1 cellular context compared by ENCODE assay signal in the genomic region with DNA sequence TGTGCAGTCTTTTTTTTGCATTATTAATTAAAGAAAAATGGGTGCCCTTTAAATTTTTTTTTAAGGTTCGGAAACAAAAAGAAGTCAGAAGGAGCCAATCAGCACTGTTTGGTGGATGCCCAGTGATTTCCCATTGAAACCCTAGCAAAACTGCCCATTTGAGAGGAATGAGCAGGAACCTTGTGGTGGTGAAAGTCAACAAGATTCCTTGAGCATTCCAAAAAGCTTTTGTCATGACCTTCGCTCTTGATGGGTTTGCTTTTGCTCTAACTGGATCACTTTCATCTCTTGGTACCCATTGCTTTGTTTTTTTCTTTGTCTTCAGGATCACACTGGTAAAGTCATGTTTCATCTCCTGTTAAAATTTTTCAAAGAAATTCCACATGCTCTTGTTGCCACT.
TF ChIP-seq lines count a peak whose summit lies in the region.

No MANE protein-coding gene starts in this region.

TF ChIP-seq in HepG2, 621 proteins besides CTCF, POLR2A, EP300 and RAD21 (continued from another document and continues in another):
- TF ChIP-seq, protein P1, sequence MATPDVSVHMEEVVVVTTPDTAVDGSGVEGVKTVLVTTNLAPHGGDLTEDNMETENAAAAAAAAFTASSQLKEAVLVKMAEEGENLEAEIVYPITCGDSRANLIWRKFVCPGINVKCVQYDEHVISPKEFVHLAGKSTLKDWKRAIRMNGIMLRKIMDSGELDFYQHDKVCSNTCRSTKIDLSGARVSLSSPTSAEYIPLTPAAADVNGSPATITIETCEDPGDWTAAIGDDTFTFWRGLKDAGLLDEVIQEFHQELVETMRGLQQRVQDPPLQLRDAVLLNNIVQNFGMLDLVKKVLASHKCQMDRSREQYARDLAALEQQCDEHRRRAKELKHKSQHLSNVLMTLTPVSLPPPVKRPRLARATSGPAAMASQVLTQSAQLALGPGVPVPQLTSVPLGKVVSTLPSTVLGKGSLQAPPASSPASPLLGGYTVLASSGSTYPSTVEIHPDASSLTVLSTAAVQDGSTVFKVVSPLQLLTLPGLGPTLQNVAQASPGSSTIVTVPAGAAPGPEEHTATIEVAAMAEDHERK (CRISPR knock-in tag; IDR thresholded peaks at IDR 0.05; ENCODE audit: low read depth): no peak
- TF ChIP-seq ZNF331 (CRISPR knock-in tag; IDR thresholded peaks at IDR 0.05): peak; percentile 53; the same call in 1 of the 2 replicates
- TF ChIP-seq, protein P2, sequence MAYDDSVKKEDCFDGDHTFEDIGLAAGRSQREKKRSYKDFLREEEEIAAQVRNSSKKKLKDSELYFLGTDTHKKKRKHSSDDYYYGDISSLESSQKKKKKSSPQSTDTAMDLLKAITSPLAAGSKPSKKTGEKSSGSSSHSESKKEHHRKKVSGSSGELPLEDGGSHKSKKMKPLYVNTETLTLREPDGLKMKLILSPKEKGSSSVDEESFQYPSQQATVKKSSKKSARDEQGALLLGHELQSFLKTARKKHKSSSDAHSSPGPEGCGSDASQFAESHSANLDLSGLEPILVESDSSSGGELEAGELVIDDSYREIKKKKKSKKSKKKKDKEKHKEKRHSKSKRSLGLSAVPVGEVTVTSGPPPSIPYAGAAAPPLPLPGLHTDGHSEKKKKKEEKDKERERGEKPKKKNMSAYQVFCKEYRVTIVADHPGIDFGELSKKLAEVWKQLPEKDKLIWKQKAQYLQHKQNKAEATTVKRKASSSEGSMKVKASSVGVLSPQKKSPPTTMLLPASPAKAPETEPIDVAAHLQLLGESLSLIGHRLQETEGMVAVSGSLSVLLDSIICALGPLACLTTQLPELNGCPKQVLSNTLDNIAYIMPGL (CRISPR knock-in tag; IDR thresholded peaks at IDR 0.05; ENCODE audit: borderline replicate concordance in 1 of 2, low read depth in 1 of 2): no peak
- TF ChIP-seq RXRB (CRISPR knock-in tag; IDR thresholded peaks at IDR 0.05; ENCODE audit: borderline replicate concordance): peak; percentile 47; the same call in 1 of the 2 replicates
- no peak for TF ChIP-seq ZNF232 (CRISPR knock-in tag; IDR thresholded peaks at IDR 0.05; ENCODE audit: borderline replicate concordance)
- TF ChIP-seq ZSCAN29 (CRISPR knock-in tag; conservative IDR thresholded peaks at IDR 0.05): no peak
- TF ChIP-seq HNF4G (IDR thresholded peaks at IDR 0.05; ENCODE audit: borderline replicate concordance, low read depth, low read length): peak; percentile 59; the same call in 1 of the 2 replicates
- no peak for TF ChIP-seq HNF4G (CRISPR knock-in tag; IDR thresholded peaks at IDR 0.05; ENCODE audit: borderline replicate concordance, low read depth)
- no peak for TF ChIP-seq CREB1 (IDR thresholded peaks at IDR 0.05)
- TF ChIP-seq CREB1 (CRISPR knock-in tag; IDR thresholded peaks at IDR 0.05): no peak
- TF ChIP-seq, protein P3, sequence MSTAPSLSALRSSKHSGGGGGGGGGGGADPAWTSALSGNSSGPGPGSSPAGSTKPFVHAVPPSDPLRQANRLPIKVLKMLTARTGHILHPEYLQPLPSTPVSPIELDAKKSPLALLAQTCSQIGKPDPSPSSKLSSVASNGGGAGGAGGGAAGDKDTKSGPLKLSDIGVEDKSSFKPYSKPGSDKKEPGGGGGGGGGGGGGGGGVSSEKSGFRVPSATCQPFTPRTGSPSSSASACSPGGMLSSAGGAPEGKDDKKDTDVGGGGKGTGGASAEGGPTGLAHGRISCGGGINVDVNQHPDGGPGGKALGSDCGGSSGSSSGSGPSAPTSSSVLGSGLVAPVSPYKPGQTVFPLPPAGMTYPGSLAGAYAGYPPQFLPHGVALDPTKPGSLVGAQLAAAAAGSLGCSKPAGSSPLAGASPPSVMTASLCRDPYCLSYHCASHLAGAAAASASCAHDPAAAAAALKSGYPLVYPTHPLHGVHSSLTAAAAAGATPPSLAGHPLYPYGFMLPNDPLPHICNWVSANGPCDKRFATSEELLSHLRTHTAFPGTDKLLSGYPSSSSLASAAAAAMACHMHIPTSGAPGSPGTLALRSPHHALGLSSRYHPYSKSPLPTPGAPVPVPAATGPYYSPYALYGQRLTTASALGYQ (CRISPR knock-in tag; IDR thresholded peaks at IDR 0.05): peak; percentile 33; the same call in 1 of the 2 replicates
- TF ChIP-seq ZSCAN12 (CRISPR knock-in tag; IDR thresholded peaks at IDR 0.05): no peak
- no peak for TF ChIP-seq ZNF761 (CRISPR knock-in tag; conservative IDR thresholded peaks at IDR 0.05)
- TF ChIP-seq MED1 (CRISPR knock-in tag; IDR thresholded peaks at IDR 0.05): peak; percentile 60
- TF ChIP-seq ZNF598 (CRISPR knock-in tag; IDR thresholded peaks at IDR 0.05; ENCODE audit: borderline replicate concordance): no peak
- no peak for TF ChIP-seq MTF1 (CRISPR knock-in tag; IDR thresholded peaks at IDR 0.05)
- TF ChIP-seq ZNF782 (CRISPR knock-in tag; IDR thresholded peaks at IDR 0.05; ENCODE audit: borderline replicate concordance): no peak
- no peak for TF ChIP-seq ZNF670 (CRISPR knock-in tag; IDR thresholded peaks at IDR 0.05; ENCODE audit: borderline replicate concordance)
- TF ChIP-seq, protein P4, sequence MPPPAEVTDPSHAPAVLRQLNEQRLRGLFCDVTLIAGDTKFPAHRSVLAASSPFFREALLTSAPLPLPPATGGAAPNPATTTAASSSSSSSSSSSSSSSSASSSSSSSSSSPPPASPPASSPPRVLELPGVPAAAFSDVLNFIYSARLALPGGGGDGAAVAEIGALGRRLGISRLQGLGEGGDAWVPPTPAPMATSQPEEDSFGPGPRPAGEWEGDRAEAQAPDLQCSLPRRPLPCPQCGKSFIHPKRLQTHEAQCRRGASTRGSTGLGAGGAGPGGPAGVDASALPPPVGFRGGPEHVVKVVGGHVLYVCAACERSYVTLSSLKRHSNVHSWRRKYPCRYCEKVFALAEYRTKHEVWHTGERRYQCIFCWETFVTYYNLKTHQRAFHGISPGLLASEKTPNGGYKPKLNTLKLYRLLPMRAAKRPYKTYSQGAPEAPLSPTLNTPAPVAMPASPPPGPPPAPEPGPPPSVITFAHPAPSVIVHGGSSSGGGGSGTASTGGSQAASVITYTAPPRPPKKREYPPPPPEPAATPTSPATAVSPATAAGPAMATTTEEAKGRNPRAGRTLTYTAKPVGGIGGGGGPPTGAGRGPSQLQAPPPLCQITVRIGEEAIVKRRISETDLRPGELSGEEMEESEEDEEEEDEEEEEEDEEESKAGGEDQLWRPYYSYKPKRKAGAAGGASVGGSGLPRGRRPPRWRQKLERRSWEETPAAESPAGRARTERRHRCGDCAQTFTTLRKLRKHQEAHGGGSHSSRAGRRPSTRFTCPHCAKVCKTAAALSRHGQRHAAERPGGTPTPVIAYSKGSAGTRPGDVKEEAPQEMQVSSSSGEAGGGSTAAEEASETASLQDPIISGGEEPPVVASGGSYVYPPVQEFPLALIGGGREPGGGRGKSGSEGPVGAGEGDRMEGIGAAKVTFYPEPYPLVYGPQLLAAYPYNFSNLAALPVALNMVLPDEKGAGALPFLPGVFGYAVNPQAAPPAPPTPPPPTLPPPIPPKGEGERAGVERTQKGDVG (CRISPR knock-in tag; IDR thresholded peaks at IDR 0.05; ENCODE audit: borderline replicate concordance): no peak
- TF ChIP-seq ZNF496 (CRISPR knock-in tag; IDR thresholded peaks at IDR 0.05; ENCODE audit: insufficient replicate concordance): no peak
- TF ChIP-seq ZC3H13 (CRISPR knock-in tag; IDR thresholded peaks at IDR 0.05): no peak
- no peak for TF ChIP-seq NONO (IDR thresholded peaks at IDR 0.05)
- no peak for TF ChIP-seq NONO (CRISPR knock-in tag; conservative IDR thresholded peaks at IDR 0.05)
- no peak for TF ChIP-seq ETV6 (CRISPR knock-in tag; conservative IDR thresholded peaks at IDR 0.05)
- TF ChIP-seq ZSCAN30 (CRISPR knock-in tag; IDR thresholded peaks at IDR 0.05): no peak
- TF ChIP-seq ZNF619 (CRISPR knock-in tag; IDR thresholded peaks at IDR 0.05): no peak
- no peak for TF ChIP-seq POLR2G (IDR thresholded peaks at IDR 0.05; ENCODE audit: low read depth, low read length)
- no peak for TF ChIP-seq HOXA7 (CRISPR knock-in tag; IDR thresholded peaks at IDR 0.05)
- no peak for TF ChIP-seq AGO2 (optimal IDR thresholded peaks at IDR 0.05; ENCODE audit: low read depth, low read length)
- TF ChIP-seq, protein P5, sequence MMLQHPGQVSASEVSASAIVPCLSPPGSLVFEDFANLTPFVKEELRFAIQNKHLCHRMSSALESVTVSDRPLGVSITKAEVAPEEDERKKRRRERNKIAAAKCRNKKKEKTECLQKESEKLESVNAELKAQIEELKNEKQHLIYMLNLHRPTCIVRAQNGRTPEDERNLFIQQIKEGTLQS (CRISPR knock-in tag; IDR thresholded peaks at IDR 0.05): peak; percentile 40; the same call in 1 of the 2 replicates
- TF ChIP-seq ZFP1 (CRISPR knock-in tag; IDR thresholded peaks at IDR 0.05): no peak
- TF ChIP-seq ZFP36L1 (CRISPR knock-in tag; IDR thresholded peaks at IDR 0.05): no peak
- no peak for TF ChIP-seq ATM (IDR thresholded peaks at IDR 0.05; ENCODE audit: borderline replicate concordance)
- TF ChIP-seq, protein P6, sequence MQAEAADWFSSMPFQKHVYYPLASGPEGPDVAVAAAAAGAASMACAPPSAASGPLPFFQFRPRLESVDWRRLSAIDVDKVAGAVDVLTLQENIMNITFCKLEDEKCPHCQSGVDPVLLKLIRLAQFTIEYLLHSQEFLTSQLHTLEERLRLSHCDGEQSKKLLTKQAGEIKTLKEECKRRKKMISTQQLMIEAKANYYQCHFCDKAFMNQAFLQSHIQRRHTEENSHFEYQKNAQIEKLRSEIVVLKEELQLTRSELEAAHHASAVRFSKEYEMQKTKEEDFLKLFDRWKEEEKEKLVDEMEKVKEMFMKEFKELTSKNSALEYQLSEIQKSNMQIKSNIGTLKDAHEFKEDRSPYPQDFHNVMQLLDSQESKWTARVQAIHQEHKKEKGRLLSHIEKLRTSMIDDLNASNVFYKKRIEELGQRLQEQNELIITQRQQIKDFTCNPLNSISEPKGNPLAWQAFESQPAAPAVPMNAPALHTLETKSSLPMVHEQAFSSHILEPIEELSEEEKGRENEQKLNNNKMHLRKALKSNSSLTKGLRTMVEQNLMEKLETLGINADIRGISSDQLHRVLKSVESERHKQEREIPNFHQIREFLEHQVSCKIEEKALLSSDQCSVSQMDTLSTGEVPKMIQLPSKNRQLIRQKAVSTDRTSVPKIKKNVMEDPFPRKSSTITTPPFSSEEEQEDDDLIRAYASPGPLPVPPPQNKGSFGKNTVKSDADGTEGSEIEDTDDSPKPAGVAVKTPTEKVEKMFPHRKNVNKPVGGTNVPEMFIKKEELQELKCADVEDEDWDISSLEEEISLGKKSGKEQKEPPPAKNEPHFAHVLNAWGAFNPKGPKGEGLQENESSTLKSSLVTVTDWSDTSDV (CRISPR knock-in tag; IDR thresholded peaks at IDR 0.05): no peak
- TF ChIP-seq, protein P7, sequence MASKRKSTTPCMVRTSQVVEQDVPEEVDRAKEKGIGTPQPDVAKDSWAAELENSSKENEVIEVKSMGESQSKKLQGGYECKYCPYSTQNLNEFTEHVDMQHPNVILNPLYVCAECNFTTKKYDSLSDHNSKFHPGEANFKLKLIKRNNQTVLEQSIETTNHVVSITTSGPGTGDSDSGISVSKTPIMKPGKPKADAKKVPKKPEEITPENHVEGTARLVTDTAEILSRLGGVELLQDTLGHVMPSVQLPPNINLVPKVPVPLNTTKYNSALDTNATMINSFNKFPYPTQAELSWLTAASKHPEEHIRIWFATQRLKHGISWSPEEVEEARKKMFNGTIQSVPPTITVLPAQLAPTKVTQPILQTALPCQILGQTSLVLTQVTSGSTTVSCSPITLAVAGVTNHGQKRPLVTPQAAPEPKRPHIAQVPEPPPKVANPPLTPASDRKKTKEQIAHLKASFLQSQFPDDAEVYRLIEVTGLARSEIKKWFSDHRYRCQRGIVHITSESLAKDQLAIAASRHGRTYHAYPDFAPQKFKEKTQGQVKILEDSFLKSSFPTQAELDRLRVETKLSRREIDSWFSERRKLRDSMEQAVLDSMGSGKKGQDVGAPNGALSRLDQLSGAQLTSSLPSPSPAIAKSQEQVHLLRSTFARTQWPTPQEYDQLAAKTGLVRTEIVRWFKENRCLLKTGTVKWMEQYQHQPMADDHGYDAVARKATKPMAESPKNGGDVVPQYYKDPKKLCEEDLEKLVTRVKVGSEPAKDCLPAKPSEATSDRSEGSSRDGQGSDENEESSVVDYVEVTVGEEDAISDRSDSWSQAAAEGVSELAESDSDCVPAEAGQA (IDR thresholded peaks at IDR 0.05; ENCODE audit: low read depth): no peak
- TF ChIP-seq, protein P7 (CRISPR knock-in tag; IDR thresholded peaks at IDR 0.05; ENCODE audit: borderline replicate concordance): no peak
- no peak for TF ChIP-seq PHF8 (CRISPR knock-in tag; IDR thresholded peaks at IDR 0.05)
- no peak for TF ChIP-seq MTA1 (CRISPR knock-in tag; IDR thresholded peaks at IDR 0.05; ENCODE audit: borderline replicate concordance)
- TF ChIP-seq IKZF1 (IDR thresholded peaks at IDR 0.05): no peak
- TF ChIP-seq, protein P8, sequence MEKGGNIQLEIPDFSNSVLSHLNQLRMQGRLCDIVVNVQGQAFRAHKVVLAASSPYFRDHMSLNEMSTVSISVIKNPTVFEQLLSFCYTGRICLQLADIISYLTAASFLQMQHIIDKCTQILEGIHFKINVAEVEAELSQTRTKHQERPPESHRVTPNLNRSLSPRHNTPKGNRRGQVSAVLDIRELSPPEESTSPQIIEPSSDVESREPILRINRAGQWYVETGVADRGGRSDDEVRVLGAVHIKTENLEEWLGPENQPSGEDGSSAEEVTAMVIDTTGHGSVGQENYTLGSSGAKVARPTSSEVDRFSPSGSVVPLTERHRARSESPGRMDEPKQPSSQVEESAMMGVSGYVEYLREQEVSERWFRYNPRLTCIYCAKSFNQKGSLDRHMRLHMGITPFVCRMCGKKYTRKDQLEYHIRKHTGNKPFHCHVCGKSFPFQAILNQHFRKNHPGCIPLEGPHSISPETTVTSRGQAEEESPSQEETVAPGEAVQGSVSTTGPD (CRISPR knock-in tag; IDR thresholded peaks at IDR 0.05): no peak
- TF ChIP-seq ZNF431 (CRISPR knock-in tag; IDR thresholded peaks at IDR 0.05; ENCODE audit: borderline replicate concordance, low read depth): no peak
- TF ChIP-seq NFE2L2 (IDR thresholded peaks at IDR 0.05; ENCODE audit: low read length): no peak
- TF ChIP-seq ZNF556 (CRISPR knock-in tag; IDR thresholded peaks at IDR 0.05; ENCODE audit: borderline replicate concordance): no peak
- peak; percentile 84 for TF ChIP-seq TCF7 (IDR thresholded peaks at IDR 0.05; ENCODE audit: low read depth)
- TF ChIP-seq ZNF891 (CRISPR knock-in tag; IDR thresholded peaks at IDR 0.05): no peak
- TF ChIP-seq SRSF4 (IDR thresholded peaks at IDR 0.05; ENCODE audit: low read depth, low read length, poor library complexity, severe bottlenecking): no peak
- peak; percentile 39; the same call in 1 of the 2 replicates for TF ChIP-seq ZMYM4 (CRISPR knock-in tag; IDR thresholded peaks at IDR 0.05)
- no peak for TF ChIP-seq NFE2L1 (CRISPR knock-in tag; IDR thresholded peaks at IDR 0.05; ENCODE audit: borderline replicate concordance)
